In the genomic region with DNA sequence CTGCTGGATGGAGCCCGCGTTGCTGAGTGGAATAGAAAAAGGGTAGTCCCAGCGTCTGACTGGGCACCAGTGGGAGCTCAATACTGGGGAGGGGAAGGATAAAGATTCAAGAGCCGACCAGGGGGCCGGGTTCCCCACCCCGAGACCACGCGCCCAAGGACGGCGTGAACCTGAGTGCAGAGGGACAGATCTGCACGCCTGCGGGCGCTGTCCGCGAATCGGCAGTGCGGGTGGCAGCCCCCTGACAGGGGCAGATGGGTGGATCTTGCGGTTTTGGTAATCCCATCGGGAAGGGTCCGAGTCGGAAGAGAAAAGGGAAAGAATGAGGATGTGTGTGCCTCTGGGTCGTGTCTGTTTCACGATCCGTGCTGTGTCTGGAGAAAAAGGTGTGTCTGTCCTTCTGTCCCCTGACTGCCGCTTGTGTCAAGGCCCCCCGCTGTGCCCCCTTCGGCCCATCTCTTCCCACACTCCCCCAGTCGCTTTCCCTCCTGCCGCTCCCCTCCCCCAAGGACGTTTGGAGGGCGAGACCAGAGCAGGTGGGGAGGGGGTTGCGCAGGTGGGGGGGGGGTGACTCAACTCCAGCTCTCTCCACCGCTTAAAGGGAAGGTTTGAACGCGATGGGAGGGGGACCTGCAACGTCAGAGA, we compare ENCODE assay signal across 9 cellular contexts. TPM values are rescaled to one million over a fixed set of nuclear protein-coding genes. Genes with fewer than 3 reads are reported as not detected.
A peak's percentile ranks its signal among the peaks of the same experiment; 100 is the strongest.
DNase-seq lines count a peak whose midpoint lies in the region; ATAC-seq and TF ChIP-seq lines count a peak whose summit lies in the region.
"Had no signal": no experiment of that assay in that cellular context is flagged by ENCODE, and none has a peak within 500 bp of the region (broad histone marks: within the 10 kb centered on the region; RNA-seq: fewer than 3 reads in every experiment).

No MANE protein-coding gene starts in this region.

- in situ Hi-C loops in KBM-7 (cut with MboI; ENCODE audit: low pct_unique_long_range_greater_than_20kb, low sequenced_read_pairs): no loop called here

- H3K9me3 ChIP-seq in cardiac muscle cell (ENCODE audit: low read depth): no peaks in the 10 kb centered on the region
- no peaks in the 10 kb centered on the region for H3K9me3 ChIP-seq in heart right ventricle
- no peaks in the 10 kb centered on the region for H3K9me3 ChIP-seq in T-helper 17 cell (ENCODE audit: control insufficient read depth, low read length, poor library complexity, severe bottlenecking)
- H3K9me3 ChIP-seq in hepatocyte (ENCODE audit: low read depth): no peaks in the 10 kb centered on the region
- H3K9me3 ChIP-seq in thoracic aorta: no peaks in the 10 kb centered on the region

- peaks cover 15% of the 10 kb centered on the region for H3K36me3 Mint-ChIP-seq in T-helper 17 cell (ENCODE audit: low read depth)

- peaks cover 100% of the 10 kb centered on the region for H3K27me3 ChIP-seq in cardiac muscle cell
- H3K27me3 ChIP-seq in heart right ventricle: peaks cover 40 to 100% (median 97%) of the 10 kb centered on the region in 7 donors
- peaks cover 81% of the 10 kb centered on the region for H3K27me3 ChIP-seq in hepatocyte
- peaks cover 34% of the 10 kb centered on the region for H3K27me3 ChIP-seq in thoracic aorta (replicated peaks; ENCODE audit: insufficient read depth)

- H3K27ac ChIP-seq in cardiac muscle cell (no peak overlapping the region), heart right ventricle (no peak overlapping the region), hepatocyte (no peak overlapping the region), thoracic aorta (no peak overlapping the region)

- peaks cover 61% of the 10 kb centered on the region for H3K27me3 Mint-ChIP-seq in T-helper 17 cell

- DNase-seq in cardiac muscle cell (ENCODE audit: low read depth in 1 of 2, low spot score in 1 of 2) (no peak), heart right ventricle (no peak), T-helper 17 cell (no peak), hepatocyte (ENCODE audit: low spot score) (no peak), thoracic aorta (ENCODE audit: low spot score) (no peak), KBM-7 (no peak), UCSD-AML1 (lab: John Stamatoyannopoulos, UW; ENCODE audit: unreplicated experiment) (no peak)
- no peak for DNase-seq in activated CD8-positive, alpha-beta memory T cell treated with anti-CD3 and anti-CD28 coated beads, Interleukin-2, amount 50 U/mL, for 48 hours

- H3K4me2 ChIP-seq in hepatocyte: peak overlapping the region; percentile 74

- no peaks in the 10 kb centered on the region for H3K36me3 ChIP-seq in cardiac muscle cell
- peaks cover 0 to 3% (median 0%) of the 10 kb centered on the region in 9 donors for H3K36me3 ChIP-seq in heart right ventricle
- H3K36me3 ChIP-seq in hepatocyte (replicated peaks; ENCODE audit: insufficient read depth, low read depth): no peaks in the 10 kb centered on the region
- no peaks in the 10 kb centered on the region for H3K36me3 ChIP-seq in thoracic aorta

- TF ChIP-seq CTCF in cardiac muscle cell (IDR thresholded peaks at IDR 0.05; ENCODE audit: low read depth, low read length) (no peak), heart right ventricle (IDR thresholded peaks at IDR 0.05) (no peak), hepatocyte (IDR thresholded peaks at IDR 0.05; ENCODE audit: poor library complexity) (no peak), thoracic aorta (IDR thresholded peaks at IDR 0.05) (no peak)

- H3K79me2 ChIP-seq in hepatocyte: no peaks in the 10 kb centered on the region

- no peak overlapping the region for H2AFZ ChIP-seq in hepatocyte

- peaks cover 12% of the 10 kb centered on the region for H4K20me1 ChIP-seq in hepatocyte (ENCODE audit: insufficient read depth, poor library complexity, severe bottlenecking)

- intact Hi-C loops in heart right ventricle (cut with DNase I): no loop called here

- WGBS in heart right ventricle, 2 donors: 1 to 2% methylated on average over 34 to 36 of the region's 36 CpGs
- WGBS in hepatocyte (ENCODE audit: low lambda C conversion rate, missing lambda C conversion rate): 3% methylated on average over 27 of the region's 36 CpGs

- H3K27ac Mint-ChIP-seq in T-helper 17 cell: peak overlapping the region; percentile 84

- H3K4me3 ChIP-seq in cardiac muscle cell: peak overlapping the region; percentile 12
- H3K4me3 ChIP-seq in heart right ventricle: peak overlapping the region in 4 of 10 donors; percentile 23 to 31 (median 26)
- peak overlapping the region; percentile 1 for H3K4me3 ChIP-seq in hepatocyte
- peak overlapping the region; percentile 56 for H3K4me3 ChIP-seq in thoracic aorta

- peaks cover 17% of the 10 kb centered on the region for H3K4me1 ChIP-seq in cardiac muscle cell (ENCODE audit: low read depth)
- H3K4me1 ChIP-seq in heart right ventricle: peaks cover 13 to 57% (median 40%) of the 10 kb centered on the region in 9 donors
- peaks cover 25% of the 10 kb centered on the region for H3K4me1 ChIP-seq in hepatocyte (ENCODE audit: insufficient read depth)
- H3K4me1 ChIP-seq in thoracic aorta (ENCODE audit: control insufficient read depth in 1 of 2, low read depth in 2 of 2): peaks cover 32 to 44% of the 10 kb centered on the region in 2 donors

- no peaks in the 10 kb centered on the region for H3K9me2 ChIP-seq in hepatocyte (replicated peaks; ENCODE audit: insufficient read depth)

- ATAC-seq in heart right ventricle (no peak), T-helper 17 cell (no peak), thoracic aorta (ENCODE audit: insufficient number of reproducible peaks, low FRiP score, low read depth) (no peak)

- H3K4me3 Mint-ChIP-seq in T-helper 17 cell: peak overlapping the region; percentile 75

- H3K4me1 Mint-ChIP-seq in T-helper 17 cell: peaks cover 50% of the 10 kb centered on the region

RNA-seq across cellular contexts. Expression of a gene that starts 0.7 kb away (rescaled TPM):
- total RNA-seq in cardiac muscle cell (0.99 and 1.2 TPM in 2 replicates), heart right ventricle (not detected), T-helper 17 cell (not detected), hepatocyte (0.30 and 0.32 TPM in 2 replicates), thoracic aorta (not detected)
- polyA plus RNA-seq in cardiac muscle cell (0.18 and 0.69 TPM in 2 replicates), heart right ventricle (under 1 TPM in 1 of 2 donors, not detected in 1; 0.17 TPM), hepatocyte (0.19 and 0.80 TPM in 2 replicates)

RNA-seq across cellular contexts. Expression of a gene that starts 11.8 kb away (rescaled TPM):
- 51.5 and 59.5 TPM in 2 replicates for total RNA-seq in cardiac muscle cell
- polyA plus RNA-seq in cardiac muscle cell: 10.1 and 13.8 TPM in 2 replicates
- total RNA-seq in heart right ventricle: 10 to 100 TPM in 7 of 10 donors, 1 to 10 TPM in 3; 7.8 to 15.2 (median 11.2) TPM
- 10 to 100 TPM; 16.1 to 33.1 TPM for polyA plus RNA-seq in heart right ventricle
- total RNA-seq in T-helper 17 cell: 10 to 100 TPM in 1 of 2 donors, 1 to 10 TPM in 1; 9.7 to 11.7 TPM
- 85.8 and 118 TPM in 2 replicates for total RNA-seq in hepatocyte
- polyA plus RNA-seq in hepatocyte: 31.1 and 32.0 TPM in 2 replicates
- total RNA-seq in thoracic aorta: 10 to 100 TPM; 11.9 to 33.0 TPM

RNA-seq across cellular contexts. Expression of a gene that starts 14.0 kb away (rescaled TPM):
- total RNA-seq in cardiac muscle cell (0.27 TPM in 1 of 2 replicates, not detected in the other), heart right ventricle (not detected), T-helper 17 cell (not detected), hepatocyte (not detected in 2 replicates), thoracic aorta (not detected)
- polyA plus RNA-seq in cardiac muscle cell (not detected in 2 replicates), heart right ventricle (not detected), hepatocyte (not detected in 2 replicates)
- total RNA-seq: Daoy had no signal

RNA-seq across cellular contexts. Expression of a gene that starts 34.8 kb away (rescaled TPM):
- not detected in 2 replicates for total RNA-seq in cardiac muscle cell
- polyA plus RNA-seq in cardiac muscle cell: not detected in 2 replicates
- total RNA-seq in heart right ventricle: not detected
- polyA plus RNA-seq in heart right ventricle: not detected
- total RNA-seq in T-helper 17 cell: not detected
- 6.3 and 8.4 TPM in 2 replicates for total RNA-seq in hepatocyte
- polyA plus RNA-seq in hepatocyte: 10.5 and 14.0 TPM in 2 replicates
- not detected for total RNA-seq in thoracic aorta
- total RNA-seq: Daoy had no signal

RNA-seq across cellular contexts. Expression of a gene that starts 39.2 kb away (rescaled TPM):
- total RNA-seq in cardiac muscle cell (1.1 and 1.6 TPM in 2 replicates), heart right ventricle (10 to 100 TPM in 3 of 10 donors, 1 to 10 TPM in 7; 1.2 to 67.8 (median 4.6) TPM), T-helper 17 cell (1 to 10 TPM in 1 of 2 donors, under 1 TPM in 1; 0.32 to 2.5 TPM), hepatocyte (81.8 and 98.2 TPM in 2 replicates), thoracic aorta (1,000 to 10,000 TPM in 1 of 2 donors, 100 to 1,000 TPM in 1; 542 to 1,009 TPM)
- polyA plus RNA-seq in cardiac muscle cell (1.9 and 5.7 TPM in 2 replicates), heart right ventricle (100 to 1,000 TPM in 1 of 2 donors, 1 to 10 TPM in 1; 2.1 to 269 TPM), hepatocyte (181 and 185 TPM in 2 replicates)
